Comparison of ENCODE assay signal across 8 cellular contexts in the genomic region with DNA sequence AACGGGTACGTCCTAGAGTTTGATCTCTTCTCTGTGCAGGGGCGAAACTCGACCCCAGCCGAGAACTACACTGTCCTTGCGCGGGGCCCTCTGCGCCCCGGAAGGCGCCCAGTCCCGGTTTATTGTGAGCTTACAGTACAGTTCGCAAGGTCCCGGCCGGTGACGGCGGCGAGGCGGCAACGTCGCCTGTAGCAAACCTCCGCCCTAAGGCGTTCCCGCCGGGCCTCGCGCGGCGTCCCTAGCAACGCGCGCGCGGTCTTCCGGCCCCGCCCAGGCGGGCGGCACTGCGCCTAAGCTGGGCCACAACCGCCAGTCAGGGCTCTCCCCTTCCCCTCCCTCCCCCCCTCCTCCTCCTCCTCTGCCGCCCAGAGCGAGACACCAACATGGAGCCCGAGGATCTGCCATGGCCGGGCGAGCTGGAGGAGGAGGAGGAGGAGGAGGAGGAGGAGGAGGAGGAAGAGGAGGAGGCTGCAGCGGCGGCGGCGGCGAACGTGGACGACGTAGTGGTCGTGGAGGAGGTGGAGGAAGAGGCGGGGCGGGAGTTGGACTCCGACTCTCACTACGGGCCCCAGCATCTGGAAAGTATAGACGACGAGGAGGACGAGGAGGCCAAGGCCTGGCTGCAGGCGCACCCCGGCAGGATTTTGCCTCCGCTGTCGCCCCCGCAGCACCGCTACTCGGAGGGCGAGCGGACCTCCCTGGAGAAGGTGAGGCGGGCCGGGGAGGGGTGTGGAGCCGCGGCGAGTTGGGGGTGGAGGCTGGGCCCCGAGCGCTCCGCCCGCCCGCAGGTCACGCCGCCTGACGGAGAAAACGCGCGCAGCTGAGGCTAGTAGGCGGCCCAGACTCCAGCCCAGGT. TPM values are rescaled to one million over a fixed set of nuclear protein-coding genes. Genes with fewer than 3 reads are reported as not detected.
DNase-seq lines count a peak whose midpoint lies in the region; ATAC-seq and TF ChIP-seq lines count a peak whose summit lies in the region.

A gene with protein sequence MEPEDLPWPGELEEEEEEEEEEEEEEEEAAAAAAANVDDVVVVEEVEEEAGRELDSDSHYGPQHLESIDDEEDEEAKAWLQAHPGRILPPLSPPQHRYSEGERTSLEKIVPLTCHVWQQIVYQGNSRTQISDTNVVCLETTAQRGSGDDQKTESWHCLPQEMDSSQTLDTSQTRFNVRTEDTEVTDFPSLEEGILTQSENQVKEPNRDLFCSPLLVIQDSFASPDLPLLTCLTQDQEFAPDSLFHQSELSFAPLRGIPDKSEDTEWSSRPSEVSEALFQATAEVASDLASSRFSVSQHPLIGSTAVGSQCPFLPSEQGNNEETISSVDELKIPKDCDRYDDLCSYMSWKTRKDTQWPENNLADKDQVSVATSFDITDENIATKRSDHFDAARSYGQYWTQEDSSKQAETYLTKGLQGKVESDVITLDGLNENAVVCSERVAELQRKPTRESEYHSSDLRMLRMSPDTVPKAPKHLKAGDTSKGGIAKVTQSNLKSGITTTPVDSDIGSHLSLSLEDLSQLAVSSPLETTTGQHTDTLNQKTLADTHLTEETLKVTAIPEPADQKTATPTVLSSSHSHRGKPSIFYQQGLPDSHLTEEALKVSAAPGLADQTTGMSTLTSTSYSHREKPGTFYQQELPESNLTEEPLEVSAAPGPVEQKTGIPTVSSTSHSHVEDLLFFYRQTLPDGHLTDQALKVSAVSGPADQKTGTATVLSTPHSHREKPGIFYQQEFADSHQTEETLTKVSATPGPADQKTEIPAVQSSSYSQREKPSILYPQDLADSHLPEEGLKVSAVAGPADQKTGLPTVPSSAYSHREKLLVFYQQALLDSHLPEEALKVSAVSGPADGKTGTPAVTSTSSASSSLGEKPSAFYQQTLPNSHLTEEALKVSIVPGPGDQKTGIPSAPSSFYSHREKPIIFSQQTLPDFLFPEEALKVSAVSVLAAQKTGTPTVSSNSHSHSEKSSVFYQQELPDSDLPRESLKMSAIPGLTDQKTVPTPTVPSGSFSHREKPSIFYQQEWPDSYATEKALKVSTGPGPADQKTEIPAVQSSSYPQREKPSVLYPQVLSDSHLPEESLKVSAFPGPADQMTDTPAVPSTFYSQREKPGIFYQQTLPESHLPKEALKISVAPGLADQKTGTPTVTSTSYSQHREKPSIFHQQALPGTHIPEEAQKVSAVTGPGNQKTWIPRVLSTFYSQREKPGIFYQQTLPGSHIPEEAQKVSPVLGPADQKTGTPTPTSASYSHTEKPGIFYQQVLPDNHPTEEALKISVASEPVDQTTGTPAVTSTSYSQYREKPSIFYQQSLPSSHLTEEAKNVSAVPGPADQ (N-terminal part only) (plus strand): TSS at position 351 of the 856 bp plus-strand sequence. CDS start 33 bp downstream, at position 384.

- H3K4me3 ChIP-seq in thoracic aorta = peak within 1 kb of the TSS; percentile 93

- H3K27me3 ChIP-seq in thoracic aorta (replicated peaks; ENCODE audit: insufficient read depth) = no peaks in the 10 kb centered on the region

- ATAC-seq in HG02678 (IDR thresholded peaks at IDR 0.05; ENCODE audit: unreplicated experiment) (peak; percentile 90), thoracic aorta (ENCODE audit: insufficient number of reproducible peaks, low FRiP score, low read depth) (peak; percentile 88)

- H3K4me1 ChIP-seq in thoracic aorta (ENCODE audit: control insufficient read depth in 1 of 2, low read depth in 2 of 2) = peaks cover 5 to 18% of the 10 kb centered on the region in 2 donors

- intact Hi-C loops in head of caudate nucleus (cut with DNase I) = no loop called here

- peaks cover 34% of the 10 kb centered on the region for H3K4me1 Mint-ChIP-seq in activated naive CD8-positive, alpha-beta T cell (ENCODE audit: low read depth)
- peaks cover 20% of the 10 kb centered on the region for H3K4me1 Mint-ChIP-seq in osteocyte (ENCODE audit: unreplicated experiment)

- H3K9me3 ChIP-seq in thoracic aorta = no peaks in the 10 kb centered on the region

- peak; percentile 4 for TF ChIP-seq CTCF in GM12873 (IDR thresholded peaks at IDR 0.05; ENCODE audit: insufficient read depth, low read depth, low read length, missing control alignments)
- peak; percentile 33 for TF ChIP-seq CTCF in osteocyte (IDR thresholded peaks at IDR 0.05)
- peak; percentile 25 for TF ChIP-seq CTCF in thoracic aorta (IDR thresholded peaks at IDR 0.05)

- peak within 1 kb of the TSS; percentile 94 for H3K4me3 Mint-ChIP-seq in activated naive CD8-positive, alpha-beta T cell
- H3K4me3 Mint-ChIP-seq in osteocyte (ENCODE audit: unreplicated experiment) = peak within 1 kb of the TSS; percentile 93

- peak within 1 kb of the TSS; percentile 92 for H3K27ac Mint-ChIP-seq in activated naive CD8-positive, alpha-beta T cell
- peak within 1 kb of the TSS; percentile 91 for H3K27ac Mint-ChIP-seq in osteocyte (ENCODE audit: unreplicated experiment)

- H3K36me3 Mint-ChIP-seq in activated naive CD8-positive, alpha-beta T cell = no peaks in the 10 kb centered on the region
- no peaks in the 10 kb centered on the region for H3K36me3 Mint-ChIP-seq in osteocyte (ENCODE audit: unreplicated experiment)

- H3K27me3 Mint-ChIP-seq in activated naive CD8-positive, alpha-beta T cell = no peaks in the 10 kb centered on the region
- peaks cover 32% of the 10 kb centered on the region for H3K27me3 Mint-ChIP-seq in osteocyte (ENCODE audit: unreplicated experiment)

- H3K36me3 ChIP-seq in thoracic aorta = no peaks in the 10 kb centered on the region

- peak within 1 kb of the TSS; percentile 80 for H3K27ac ChIP-seq in thoracic aorta

- H3K9me3 Mint-ChIP-seq in activated naive CD8-positive, alpha-beta T cell (ENCODE audit: low read depth) = no peaks in the 10 kb centered on the region
- H3K9me3 Mint-ChIP-seq in osteocyte (ENCODE audit: unreplicated experiment) = no peaks in the 10 kb centered on the region

- DNase-seq in NCI-H1105 treated with DMSO at 0.1 percent for 48 hours (lab: John Stamatoyannopoulos, UW) (peak; percentile 88), SKM-1 treated with dmso at 0.1 percent for 144 hours (lab: John Stamatoyannopoulos, UW; ENCODE audit: unreplicated experiment) (peak; percentile 87), head of caudate nucleus (peak; percentile 61 to 94 (median 87)), osteocyte (ENCODE audit: extremely low spot score, unreplicated experiment) (peak; percentile 93), thoracic aorta (ENCODE audit: low spot score) (peak; percentile 65)

RNA-seq across cellular contexts. Expression of the gene that starts here (rescaled TPM):
- total RNA-seq in osteocyte (18.5 and 22.7 TPM in 2 replicates), thoracic aorta (10 to 100 TPM; 30.7 to 41.6 TPM)

Comparison
In these comparisons a context has a peak if more than half of its experiments do, and no peak if none do; other contexts are left out.
1. Peak in every context shown above with its lines: DNase-seq, ATAC-seq, H3K4me3 ChIP-seq and H3K27ac ChIP-seq.